ENCODE assay signal across 16 cellular contexts in the genomic region with DNA sequence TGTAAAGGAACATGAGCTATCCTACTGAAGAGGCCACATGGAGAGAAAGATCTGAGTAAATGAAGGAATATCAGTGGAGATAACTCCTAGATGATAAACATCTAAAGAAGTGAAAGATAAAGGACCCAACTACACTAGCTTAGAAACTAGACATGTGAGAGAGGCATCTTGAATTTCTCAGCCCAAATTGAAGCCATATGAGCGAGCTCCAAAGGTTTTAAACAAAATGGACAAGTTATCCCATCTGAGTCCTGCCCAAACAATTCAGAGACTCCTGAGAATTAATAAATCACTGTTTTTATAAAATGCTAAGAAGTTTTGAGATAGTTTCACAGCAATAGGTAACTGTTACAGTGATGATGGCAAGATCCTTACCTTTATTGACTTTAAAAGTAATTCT.
A peak's percentile ranks its signal among the peaks of the same experiment; 100 is the strongest.
DNase-seq lines count a peak whose midpoint lies in the region; ATAC-seq, FAIRE-seq and TF ChIP-seq lines count a peak whose summit lies in the region.
"Had no signal": no experiment of that assay in that cellular context is flagged by ENCODE, and none has a peak within 500 bp of the region (broad histone marks: within the 10 kb centered on the region; RNA-seq: fewer than 3 reads in every experiment).

No MANE protein-coding gene starts in this region.

- no peak overlapping the region for H3K27ac Mint-ChIP-seq in H9
- H3K27ac Mint-ChIP-seq: CD8-positive, alpha-beta memory T cell; HFFc6 had no signal

- WGBS in H9 (ENCODE audit: extremely low coverage, insufficient read length, low lambda C conversion rate) = no CpG with 5 or more reads among the region's 1 CpG
- WGBS in SK-N-SH (ENCODE audit: low lambda C conversion rate) = 63% methylated on average over 1 of the region's 1 CpG

- no peak overlapping the region for H4K5ac ChIP-seq in H9 (ENCODE audit: insufficient read length, low read depth, low read length)

- no peaks in the 10 kb centered on the region for H3K36me3 Mint-ChIP-seq in H9 (ENCODE audit: insufficient read depth in 1 of 3, low read depth in 3 of 3)

- peak overlapping the region; percentile 14 for H2AFZ ChIP-seq in H9 (ENCODE audit: low read length)
- H2AFZ ChIP-seq in SK-N-SH (ENCODE audit: low read depth) = no peak overlapping the region; the same call in 1 of the 2 replicates
- peak overlapping the region; percentile 64 for H2AFZ ChIP-seq in osteoblast (ENCODE audit: low read length)

- no peak for ATAC-seq in left ventricle myocardium superior
- ATAC-seq: A549, K562 had no signal

- H2BK5ac ChIP-seq in H9 (ENCODE audit: insufficient read length, low read length) = no peak overlapping the region

- no peaks in the 10 kb centered on the region for H3K9me3 ChIP-seq in H9 (ENCODE audit: control insufficient read depth, low read depth, low read length)
- H3K9me3 ChIP-seq in SK-N-SH = no peaks in the 10 kb centered on the region
- H3K9me3 ChIP-seq in osteoblast (ENCODE audit: low read depth, low read length) = no peaks in the 10 kb centered on the region
- H3K9me3 ChIP-seq: A549, BLaER1, Caco-2, HAP-1 had no signal

- intact Hi-C loops in left ventricle myocardium superior (cut with micrococcal nuclease) = no loop called here

- H3K4me1 ChIP-seq in H9 (ENCODE audit: insufficient read depth, low read length) (no peaks in the 10 kb centered on the region), SK-N-SH (ENCODE audit: control insufficient read depth in 1 of 2, insufficient read depth in 2 of 2, low read depth in 1 of 2, low read length in 1 of 2) (no peaks in the 10 kb centered on the region; a peak in 1 of 4 replicates), osteoblast (ENCODE audit: insufficient read depth, low read length) (no peaks in the 10 kb centered on the region)
- H3K4me1 ChIP-seq: A549, BLaER1, Caco-2, HAP-1 had no signal

- TF ChIP-seq RAD21 in SK-N-SH (IDR thresholded peaks at IDR 0.05; ENCODE audit: low read length) = no peak

- H3K9me2 ChIP-seq in SK-N-SH = no peaks in the 10 kb centered on the region

- H3K79me1 ChIP-seq in H9 (ENCODE audit: insufficient read depth, low read depth, low read length, poor library complexity, severe bottlenecking) = no peaks in the 10 kb centered on the region

- no peak overlapping the region for H3K56ac ChIP-seq in H9 (ENCODE audit: insufficient read length, low read depth, low read length)

- H3T11ph ChIP-seq in H9 (ENCODE audit: low read length) = no peak overlapping the region

- H3K4me2 ChIP-seq in H9 (ENCODE audit: insufficient read depth, insufficient read length, low read length) (no peak overlapping the region), SK-N-SH (no peak overlapping the region), osteoblast (ENCODE audit: insufficient read depth, low read length) (no peak overlapping the region)
- H3K4me2 ChIP-seq: A549, BLaER1 had no signal

- H3K4me1 Mint-ChIP-seq in H9 = peaks cover 5 to 7% of the 10 kb centered on the region in 2 experiments
- H3K4me1 Mint-ChIP-seq: CD8-positive, alpha-beta memory T cell had no signal

- H2AK5ac ChIP-seq in H9 (ENCODE audit: insufficient read length, low read length) = no peak overlapping the region

- no peak for DNase-seq in H9
- no peak for DNase-seq in SK-N-SH
- DNase-seq in fibroblast of gingiva (ENCODE audit: low read depth) = peak; percentile 22
- DNase-seq in osteoblast (ENCODE audit: insufficient read length, low spot score, missing footprints) = no peak
- no peak for DNase-seq in hippocampal formation (lab: John Stamatoyannopoulos, UW)
- DNase-seq in NCI-H226 = no peak
- DNase-seq in left ventricle myocardium superior = no peak
- DNase-seq in D721Med (ENCODE audit: insufficient read length, low spot score) = no peak
- DNase-seq: AML-193; Caco-2; CD8-positive, alpha-beta memory T cell; HFFc6 had no signal

- H3K23me2 ChIP-seq in H9 (ENCODE audit: insufficient read length, low read depth, low read length, poor library complexity, severe bottlenecking) = no peaks in the 10 kb centered on the region

- no peak overlapping the region for H2BK15ac ChIP-seq in H9 (ENCODE audit: low read depth, low read length)

- no peak overlapping the region for H2BK20ac ChIP-seq in H9 (ENCODE audit: low read depth, low read length, poor library complexity, severe bottlenecking)

- no peak overlapping the region for H4K8ac ChIP-seq in H9 (replicated peaks; ENCODE audit: insufficient read length, low read depth, low read length)

- no peak overlapping the region for H2BK120ac ChIP-seq in H9 (ENCODE audit: low read depth, low read length, poor library complexity, severe bottlenecking)

- H3K9me3 Mint-ChIP-seq in H9 = no peaks in the 10 kb centered on the region; a peak in 2 of 5 replicates

- H3F3A ChIP-seq in SK-N-SH (replicated peaks; ENCODE audit: insufficient read depth) = no peaks in the 10 kb centered on the region

- H3K36me3 ChIP-seq in SK-N-SH (replicated peaks in 1 of 2; ENCODE audit: control insufficient read depth in 1 of 2, insufficient read depth in 2 of 2, low read length in 1 of 2) = no peaks in the 10 kb centered on the region
- no peaks in the 10 kb centered on the region for H3K36me3 ChIP-seq in osteoblast (ENCODE audit: insufficient read depth, low read length)
- H3K36me3 ChIP-seq: BLaER1, HAP-1 had no signal

- H2BK12ac ChIP-seq in H9 (ENCODE audit: insufficient read length, low read depth, low read length) = no peak overlapping the region

- CTCF ChIA-PET in SK-N-SH (lab: Yijun Ruan, JAX) = no interaction called here

- no peak overlapping the region for H3K4me3 Mint-ChIP-seq in H9
- H3K4me3 Mint-ChIP-seq: CD8-positive, alpha-beta memory T cell; HFFc6 had no signal

- H3K4ac ChIP-seq in H9 (ENCODE audit: low read depth, low read length) = no peak overlapping the region

- no peaks in the 10 kb centered on the region for H3K79me2 ChIP-seq in H9 (ENCODE audit: insufficient read depth, low read length)
- no peaks in the 10 kb centered on the region for H3K79me2 ChIP-seq in SK-N-SH (ENCODE audit: insufficient read depth)
- H3K79me2 ChIP-seq in osteoblast (ENCODE audit: insufficient read depth, low read length) = no peaks in the 10 kb centered on the region

- POLR2A ChIA-PET in SK-N-SH (lab: Yijun Ruan, JAX) = no interaction called here

- H3K27me3 Mint-ChIP-seq in H9 (ENCODE audit: low read depth) = no peaks in the 10 kb centered on the region
- H3K27me3 Mint-ChIP-seq: CD8-positive, alpha-beta memory T cell had no signal

- H3K18ac ChIP-seq in H9 (ENCODE audit: insufficient read length, low read depth, low read length) = no peak overlapping the region

- H3K9ac ChIP-seq in H9 (ENCODE audit: extremely low read depth, insufficient read length, low read length) = no peak overlapping the region
- H3K9ac ChIP-seq in SK-N-SH = no peak overlapping the region
- H3K9ac ChIP-seq: BLaER1 had no signal

- FAIRE-seq in D721Med (lab: Jason Lieb, UNC) = no peak
- FAIRE-seq: K562 had no signal

- no peak for TF ChIP-seq EP300 in SK-N-SH (IDR thresholded peaks at IDR 0.05; ENCODE audit: borderline replicate concordance in 1 of 2, low read depth in 1 of 2, low read length in 1 of 2)

- H3K23ac ChIP-seq in H9 (ENCODE audit: insufficient read length, low read depth, low read length) = no peak overlapping the region

- TF ChIP-seq CTCF in H9 (conservative IDR thresholded peaks at IDR 0.05) = no peak
- TF ChIP-seq CTCF in SK-N-SH (IDR thresholded peaks at IDR 0.05) = no peak
- TF ChIP-seq CTCF in osteoblast (IDR thresholded peaks at IDR 0.05; ENCODE audit: extremely low read depth, low read depth, low read length) = no peak
- TF ChIP-seq CTCF in D721Med (IDR thresholded peaks at IDR 0.05; ENCODE audit: insufficient read depth, missing control alignments) = no peak

- no peak overlapping the region for H3K27ac ChIP-seq in H9 (ENCODE audit: insufficient read length, low read depth, low read length)
- peak overlapping the region in 1 of 2 experiments; percentile 64; a peak in 2 of 4 replicates for H3K27ac ChIP-seq in SK-N-SH (ENCODE audit: low read depth in 2 of 2, low read length in 1 of 2)
- no peak overlapping the region for H3K27ac ChIP-seq in osteoblast (ENCODE audit: low read depth, low read length)
- H3K27ac ChIP-seq: A549, BLaER1 had no signal

- H3K4me3 ChIP-seq in SK-N-SH (ENCODE audit: low read depth in 2 of 2, low read length in 1 of 2) = no peak overlapping the region
- no peak overlapping the region for H3K4me3 ChIP-seq in osteoblast (ENCODE audit: insufficient read depth, low read length)
- H3K4me3 ChIP-seq: A549, BLaER1, HAP-1, K562 had no signal

- H4K91ac ChIP-seq in H9 (ENCODE audit: insufficient read length, low read depth, low read length) = no peak overlapping the region

- H3K27me3 ChIP-seq in H9 (ENCODE audit: insufficient read depth, low read length) = no peaks in the 10 kb centered on the region
- H3K27me3 ChIP-seq in SK-N-SH (ENCODE audit: insufficient read depth) = no peaks in the 10 kb centered on the region
- no peaks in the 10 kb centered on the region for H3K27me3 ChIP-seq in osteoblast (ENCODE audit: insufficient read depth, low read length)
- H3K27me3 ChIP-seq: BLaER1 had no signal

- H3K14ac ChIP-seq in H9 (ENCODE audit: insufficient read depth, low read length) = no peak overlapping the region

- H4K20me1 ChIP-seq in H9 (ENCODE audit: control insufficient read depth, insufficient read depth, insufficient read length) = no peaks in the 10 kb centered on the region
- no peaks in the 10 kb centered on the region for H4K20me1 ChIP-seq in SK-N-SH (ENCODE audit: insufficient read depth)
- H4K20me1 ChIP-seq in osteoblast (ENCODE audit: insufficient read depth, low read length) = no peaks in the 10 kb centered on the region
- H4K20me1 ChIP-seq: BLaER1 had no signal

TF ChIP-seq in SK-N-SH, 30 proteins besides CTCF, POLR2A, EP300 and RAD21 (continues in another document):
- TF ChIP-seq NRF1 (IDR thresholded peaks at IDR 0.05; ENCODE audit: low read depth, low read length) (no peak), USF1 (IDR thresholded peaks at IDR 0.05; ENCODE audit: borderline replicate concordance, low read depth) (no peak)
